1 cellular context compared by ENCODE assay signal in genomic region chr11:62552465-62552782, GRCh38.
TF ChIP-seq lines count a peak whose summit lies in the region.

No MANE protein-coding gene starts in this region.

TF ChIP-seq in liver, 16 proteins besides CTCF, POLR2A, EP300 and RAD21 (continued from another document):
- TF ChIP-seq REST (IDR thresholded peaks at IDR 0.05) (no peak), YY1 (IDR thresholded peaks at IDR 0.05) (no peak), HNF4A (conservative IDR thresholded peaks at IDR 0.05) (no peak)
